Comparison of ENCODE assay signal across 1 cellular context in genomic region chr3:126355251-126355650, GRCh38.
TF ChIP-seq lines count a peak whose summit lies in the region.

No MANE protein-coding gene starts in this region.

TF ChIP-seq in H1, 55 proteins besides CTCF, POLR2A, EP300 and RAD21:
- TF ChIP-seq ZNF274 (IDR thresholded peaks at IDR 0.05; ENCODE audit: borderline replicate concordance, extremely low read depth, low read length) (no peak), TAF7 (optimal IDR thresholded peaks at IDR 0.05; ENCODE audit: borderline replicate concordance, low read depth, low read length) (no peak), CHD1 (IDR thresholded peaks at IDR 0.05; ENCODE audit: low read depth, low read length) (no peak), RNF2 (IDR thresholded peaks at IDR 0.05; ENCODE audit: borderline replicate concordance, low read depth, low read length, missing control alignments, poor library complexity, severe bottlenecking) (no peak), POU5F1 (IDR thresholded peaks at IDR 0.05; ENCODE audit: low read depth, low read length) (no peak), USF2 (IDR thresholded peaks at IDR 0.05; ENCODE audit: low read length) (no peak), SIX5 (IDR thresholded peaks at IDR 0.05; ENCODE audit: low read depth, low read length) (no peak)
